ENCODE assay signal across 8 cellular contexts in the genomic region with DNA sequence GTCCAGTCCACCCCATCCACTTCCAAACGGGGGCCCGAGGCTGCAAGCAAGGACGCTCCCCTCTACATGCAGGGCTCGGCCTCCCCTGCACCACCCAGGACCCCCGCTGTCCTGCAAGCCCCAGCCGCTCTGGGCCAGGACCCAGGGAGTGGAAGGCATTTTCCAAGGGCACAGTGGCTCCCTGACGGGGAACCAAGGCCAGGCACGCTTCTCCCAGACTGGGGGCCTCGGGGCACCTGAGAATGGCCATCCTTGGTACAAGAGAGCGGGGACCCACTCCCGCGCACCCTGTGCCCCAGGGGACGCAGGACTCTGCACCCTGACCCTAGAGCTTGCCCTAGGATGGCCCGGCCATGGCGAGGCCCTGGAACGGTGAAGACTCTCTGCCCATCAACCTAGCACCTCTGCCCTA. TPM values are rescaled to one million over a fixed set of nuclear protein-coding genes. Genes with fewer than 3 reads are reported as not detected.
DNase-seq lines count a peak whose midpoint lies in the region; ATAC-seq and TF ChIP-seq lines count a peak whose summit lies in the region.

No MANE protein-coding gene starts in this region.

- H3K4me3 Mint-ChIP-seq in activated CD4-positive, alpha-beta T cell treated with anti-CD3 and anti-CD28 coated beads for 36 hours, result peak overlapping the region; percentile 77
- peak overlapping the region; percentile 83 for H3K4me3 Mint-ChIP-seq in activated naive CD8-positive, alpha-beta T cell treated with anti-CD3 and anti-CD28 coated beads, Interleukin-2, amount 10 ng/mL, durations not matched to agents 7 days and 5 days
- peak overlapping the region; percentile 60 for H3K4me3 Mint-ChIP-seq in stimulated activated naive CD8-positive, alpha-beta T cell treated with anti-CD3 and anti-CD28 coated beads, Interleukin-15, Interleukin-2, amounts not matched to agents 100 ng/mL and 50 ng/mL, for 24 hours

- DNase-seq in activated CD4-positive, alpha-beta T cell treated with anti-CD3 and anti-CD28 coated beads for 36 hours, result no peak
- no peak for DNase-seq in activated CD4-positive, alpha-beta T cell treated with anti-CD3 and anti-CD28 coated beads, Interleukin-2, amount 50 U/mL, for 48 hours
- no peak for DNase-seq in activated naive CD8-positive, alpha-beta T cell treated with anti-CD3 and anti-CD28 coated beads, Interleukin-2, amount 10 ng/mL, durations not matched to agents 7 days and 5 days
- DNase-seq in right lobe of liver (no peak), NCI-H1694 (lab: John Stamatoyannopoulos, UW) (no peak)

- H3K36me3 Mint-ChIP-seq in activated CD4-positive, alpha-beta T cell treated with anti-CD3 and anti-CD28 coated beads for 36 hours (ENCODE audit: low read depth), result peaks cover 2% of the 10 kb centered on the region
- H3K36me3 Mint-ChIP-seq in activated naive CD8-positive, alpha-beta T cell treated with anti-CD3 and anti-CD28 coated beads, Interleukin-2, amount 10 ng/mL, durations not matched to agents 7 days and 5 days, result no peaks in the 10 kb centered on the region
- no peaks in the 10 kb centered on the region for H3K36me3 Mint-ChIP-seq in stimulated activated naive CD8-positive, alpha-beta T cell treated with anti-CD3 and anti-CD28 coated beads, Interleukin-15, Interleukin-2, amounts not matched to agents 100 ng/mL and 50 ng/mL, for 24 hours (ENCODE audit: low read depth)

- CTCF ChIA-PET in activated CD4-positive, alpha-beta T cell treated with anti-CD3 and anti-CD28 coated beads for 36 hours (lab: Charles Lee), result interaction anchor here (1.1 to 5.2 kb wide), 3 partner anchors 11 to 25 kb away, joined by 3 to 46 read pairs (median 6); no protein-coding TSS in a partner anchor

- peaks cover 2% of the 10 kb centered on the region for H3K9me3 Mint-ChIP-seq in activated CD4-positive, alpha-beta T cell treated with anti-CD3 and anti-CD28 coated beads for 36 hours (ENCODE audit: low read depth)
- H3K9me3 Mint-ChIP-seq in activated naive CD8-positive, alpha-beta T cell treated with anti-CD3 and anti-CD28 coated beads, Interleukin-2, amount 10 ng/mL, durations not matched to agents 7 days and 5 days, result no peaks in the 10 kb centered on the region
- H3K9me3 Mint-ChIP-seq in stimulated activated naive CD8-positive, alpha-beta T cell treated with anti-CD3 and anti-CD28 coated beads, Interleukin-15, Interleukin-2, amounts not matched to agents 100 ng/mL and 50 ng/mL, for 24 hours, result peaks cover 3% of the 10 kb centered on the region

- no peak for ATAC-seq in activated CD4-positive, alpha-beta T cell treated with anti-CD3 and anti-CD28 coated beads for 36 hours
- ATAC-seq in activated naive CD8-positive, alpha-beta T cell treated with anti-CD3 and anti-CD28 coated beads, Interleukin-2, amount 10 ng/mL, durations not matched to agents 7 days and 5 days (ENCODE audit: low read depth), result no peak
- ATAC-seq in right lobe of liver, result no peak
- no peak for ATAC-seq in GM18519 (IDR thresholded peaks at IDR 0.05; ENCODE audit: low FRiP score, unreplicated experiment)
- ATAC-seq in GM19395 (IDR thresholded peaks at IDR 0.05; ENCODE audit: unreplicated experiment), result no peak

- H3K27me3 ChIP-seq in right lobe of liver, result no peaks in the 10 kb centered on the region

- no peak for TF ChIP-seq POLR2A in right lobe of liver (IDR thresholded peaks at IDR 0.05)

- intact Hi-C loops in activated CD4-positive, alpha-beta T cell treated with anti-CD3 and anti-CD28 coated beads for 36 hours (cut with DNase I, micrococcal nuclease), result no loop called here
- intact Hi-C loops in right lobe of liver (cut with DNase I), result no loop called here

- H3K27ac Mint-ChIP-seq in activated CD4-positive, alpha-beta T cell treated with anti-CD3 and anti-CD28 coated beads for 36 hours, result no peak overlapping the region
- no peak overlapping the region for H3K27ac Mint-ChIP-seq in activated naive CD8-positive, alpha-beta T cell treated with anti-CD3 and anti-CD28 coated beads, Interleukin-2, amount 10 ng/mL, durations not matched to agents 7 days and 5 days
- no peak overlapping the region for H3K27ac Mint-ChIP-seq in stimulated activated naive CD8-positive, alpha-beta T cell treated with anti-CD3 and anti-CD28 coated beads, Interleukin-15, Interleukin-2, amounts not matched to agents 100 ng/mL and 50 ng/mL, for 24 hours

- H3K36me3 ChIP-seq in right lobe of liver, result no peaks in the 10 kb centered on the region

- 80% methylated on average over 1 of the region's 16 CpGs for WGBS in right lobe of liver (ENCODE audit: insufficient coverage, low coverage, low lambda C conversion rate, missing lambda C conversion rate)

- no peaks in the 10 kb centered on the region for H3K9me3 ChIP-seq in right lobe of liver

- peak overlapping the region in 2 of 3 donors; percentile 56 to 65 for H3K4me3 ChIP-seq in right lobe of liver

- POLR2A ChIA-PET in activated CD4-positive, alpha-beta T cell treated with anti-CD3 and anti-CD28 coated beads for 36 hours (lab: Charles Lee), result no interaction called here
- POLR2A ChIA-PET in activated naive CD8-positive, alpha-beta T cell treated with anti-CD3 and anti-CD28 coated beads, Interleukin-2, amount 10 ng/mL, durations not matched to agents 7 days and 5 days (lab: Charles Lee), result interaction anchor here (0.8 to 1.5 kb wide), 2 partner anchors 11 to 13 kb away, joined by 3 to 7 read pairs; no protein-coding TSS in a partner anchor

- H3K4me1 Mint-ChIP-seq in activated CD4-positive, alpha-beta T cell treated with anti-CD3 and anti-CD28 coated beads for 36 hours, result peaks cover 21% of the 10 kb centered on the region
- peaks cover 9% of the 10 kb centered on the region for H3K4me1 Mint-ChIP-seq in activated naive CD8-positive, alpha-beta T cell treated with anti-CD3 and anti-CD28 coated beads, Interleukin-2, amount 10 ng/mL, durations not matched to agents 7 days and 5 days
- H3K4me1 Mint-ChIP-seq in stimulated activated naive CD8-positive, alpha-beta T cell treated with anti-CD3 and anti-CD28 coated beads, Interleukin-15, Interleukin-2, amounts not matched to agents 100 ng/mL and 50 ng/mL, for 24 hours (ENCODE audit: low read depth), result peaks cover 3% of the 10 kb centered on the region

- peak overlapping the region in 1 of 3 donors; percentile 78 for H3K27ac ChIP-seq in right lobe of liver

- no peak for TF ChIP-seq CTCF in right lobe of liver (IDR thresholded peaks at IDR 0.05)

- H3K27me3 Mint-ChIP-seq in activated CD4-positive, alpha-beta T cell treated with anti-CD3 and anti-CD28 coated beads for 36 hours, result peaks cover 9% of the 10 kb centered on the region
- H3K27me3 Mint-ChIP-seq in activated naive CD8-positive, alpha-beta T cell treated with anti-CD3 and anti-CD28 coated beads, Interleukin-2, amount 10 ng/mL, durations not matched to agents 7 days and 5 days, result peaks cover 44% of the 10 kb centered on the region
- peaks cover 80% of the 10 kb centered on the region for H3K27me3 Mint-ChIP-seq in stimulated activated naive CD8-positive, alpha-beta T cell treated with anti-CD3 and anti-CD28 coated beads, Interleukin-15, Interleukin-2, amounts not matched to agents 100 ng/mL and 50 ng/mL, for 24 hours

- peaks cover 0 to 7% (median 0%) of the 10 kb centered on the region in 4 donors for H3K4me1 ChIP-seq in right lobe of liver

RNA-seq across cellular contexts. Expression of a gene that starts 0.5 kb away (rescaled TPM):
- total RNA-seq in activated CD4-positive, alpha-beta T cell treated with anti-CD3 and anti-CD28 coated beads for 36 hours, result 10 to 100 TPM in 1 of 2 experiments, 1 to 10 TPM in 1; 9.8 to 13.4 TPM
- 1 to 10 TPM; 4.5 to 6.5 TPM for total RNA-seq in activated naive CD8-positive, alpha-beta T cell treated with anti-CD3 and anti-CD28 coated beads, Interleukin-2, amount 10 ng/mL, durations not matched to agents 7 days and 5 days
- 1 to 10 TPM in 3 of 6 experiments, under 1 TPM in 3; 0.37 to 3.5 (median 1.6) TPM for total RNA-seq in right lobe of liver
